In the genomic region with DNA sequence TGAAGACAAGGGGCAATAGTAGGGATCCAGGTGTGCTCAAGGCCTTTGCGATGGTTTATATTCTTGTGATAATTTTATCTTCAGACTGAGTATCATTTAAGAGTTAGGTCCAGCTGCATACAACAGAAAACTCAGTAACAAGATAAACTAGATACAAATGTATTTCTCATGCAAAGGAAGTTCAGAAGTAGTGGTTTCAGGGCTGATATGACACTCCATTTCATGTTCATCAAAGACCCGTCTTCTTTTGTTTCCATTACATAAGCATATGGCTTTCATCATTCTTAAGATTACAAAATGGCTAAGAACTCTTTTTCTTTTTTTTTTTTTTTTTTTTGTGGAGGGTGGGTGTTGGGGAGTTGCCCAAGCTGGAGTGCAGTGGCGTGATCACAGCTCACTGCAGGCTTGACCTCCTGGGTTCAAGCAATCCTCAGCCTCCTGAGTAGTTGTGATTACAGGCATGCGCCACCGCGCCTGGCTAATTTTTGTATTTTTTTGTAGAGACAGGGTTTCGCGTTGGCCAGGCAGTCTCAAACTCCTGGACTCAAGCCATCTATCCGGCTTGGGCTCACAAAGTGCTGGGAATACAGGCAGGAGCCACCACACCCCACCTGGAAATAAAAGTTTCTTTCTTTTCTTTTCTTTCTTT, we compare ENCODE assay signal across 16 cellular contexts. TPM values are rescaled to one million over a fixed set of nuclear protein-coding genes. Genes with fewer than 3 reads are reported as not detected.
A peak's percentile ranks its signal among the peaks of the same experiment; 100 is the strongest.
DNase-seq lines count a peak whose midpoint lies in the region; ATAC-seq, FAIRE-seq and TF ChIP-seq lines count a peak whose summit lies in the region.
"Had no signal": no experiment of that assay in that cellular context is flagged by ENCODE, and none has a peak within 500 bp of the region (broad histone marks: within the 10 kb centered on the region; RNA-seq: fewer than 3 reads in every experiment).

No MANE protein-coding gene starts in this region.

- no peaks in the 10 kb centered on the region for H3K36me3 Mint-ChIP-seq in activated T-cell treated with anti-CD3 and anti-CD28 coated beads, Interleukin-2, amount 50 U/mL, for 4 hours (ENCODE audit: insufficient read depth)

- H3K4me1 Mint-ChIP-seq in activated T-cell treated with anti-CD3 and anti-CD28 coated beads, Interleukin-2, amount 50 U/mL, for 4 hours (ENCODE audit: low read depth): peaks cover 19% of the 10 kb centered on the region

- peak overlapping the region; percentile 28 for H3K4me3 Mint-ChIP-seq in activated T-cell treated with anti-CD3 and anti-CD28 coated beads, Interleukin-2, amount 50 U/mL, for 4 hours
- H3K4me3 Mint-ChIP-seq: dendritic cell treated with granulocyte-macrophage colony-stimulating factor and Interleukin-4, amounts not matched to agents 40 ng/mL and 50 ng/mL, for 4 days; H9 had no signal

- H3K27me3 ChIP-seq in GM12878 (replicated peaks in 1 of 2; ENCODE audit: control insufficient read depth in 2 of 2, insufficient read depth in 2 of 2, low read length in 1 of 2) (no peaks in the 10 kb centered on the region), adrenal gland (no peaks in the 10 kb centered on the region)
- H3K27me3 ChIP-seq: esophagus squamous epithelium had no signal

- in situ Hi-C loops in GM12878 (cut with MboI): no loop called here

- POLR2A ChIA-PET in GM12878 (lab: Charles Lee): interaction anchor here (0.6 kb wide), 1 partner anchor 273 kb away, joined by 5 read pairs; no protein-coding TSS in a partner anchor

- no peaks in the 10 kb centered on the region for H3K79me2 ChIP-seq in GM12878 (ENCODE audit: control insufficient read depth, insufficient read depth, low read length)

- peaks cover 1% of the 10 kb centered on the region for H3K27me3 Mint-ChIP-seq in activated T-cell treated with anti-CD3 and anti-CD28 coated beads, Interleukin-2, amount 50 U/mL, for 4 hours (ENCODE audit: low read depth)

- no peak for TF ChIP-seq POLR2A in GM12878 (IDR thresholded peaks at IDR 0.05; ENCODE audit: low read depth, low read length)
- no peak for TF ChIP-seq POLR2A in adrenal gland (IDR thresholded peaks at IDR 0.05)

- H3K4me2 ChIP-seq in GM12878 (ENCODE audit: control insufficient read depth, insufficient read depth): no peak overlapping the region

- no peaks in the 10 kb centered on the region for H4K20me1 ChIP-seq in GM12878 (ENCODE audit: control insufficient read depth, insufficient read depth)

- RAD21 ChIA-PET in GM12878 (lab: Charles Lee; ENCODE audit: unreplicated experiment): interaction anchor here (0.6 to 0.8 kb wide), 3 partner anchors 34 to 462 kb away, joined by 3 read pairs; no protein-coding TSS in a partner anchor

- CTCF ChIA-PET in GM12878 (lab: Yijun Ruan, JAX): interaction anchor here (1.0 to 1.7 kb wide), 3 partner anchors 242 to 259 kb away, joined by 3 read pairs; no protein-coding TSS in a partner anchor

- DNase-seq in activated T-cell treated with anti-CD3 and anti-CD28 coated beads, Interleukin-2, amount 50 U/mL, for 4 hours: no peak
- DNase-seq in activated T-cell treated with anti-CD3 and anti-CD28 coated beads, Interleukin-2, amount 50 U/mL, for 48 hours: no peak
- DNase-seq in Jurkat, Clone E6-1 (ENCODE audit: low read depth, low spot score): peak; percentile 32
- DNase-seq in GM12878 (ENCODE audit: low read depth, low spot score): no peak
- peak; percentile 53 for DNase-seq in renal cortical epithelial cell (ENCODE audit: low read depth)
- no peak for DNase-seq in adrenal gland
- no peak for DNase-seq in 8988T
- DNase-seq: activated CD8-positive, alpha-beta memory T cell treated with anti-CD3 and anti-CD28 coated beads, Interleukin-2, amount 50 U/mL, for 48 hours; esophagus squamous epithelium; H9; NCI-H1417 treated with DMSO at 0.1 percent for 48 hours; small intestine had no signal

- H3K4me1 ChIP-seq in GM12878 (ENCODE audit: control insufficient read depth, insufficient read depth, low read length) (no peaks in the 10 kb centered on the region), adrenal gland (replicated peaks in 1 of 2) (no peaks in the 10 kb centered on the region)

- TF ChIP-seq RAD21 in GM12878 (IDR thresholded peaks at IDR 0.05; ENCODE audit: insufficient read depth, low read depth, low read length): no peak

- no peaks in the 10 kb centered on the region for H3K9me3 Mint-ChIP-seq in activated T-cell treated with anti-CD3 and anti-CD28 coated beads, Interleukin-2, amount 50 U/mL, for 4 hours
- H3K9me3 Mint-ChIP-seq: dendritic cell treated with granulocyte-macrophage colony-stimulating factor and Interleukin-4, amounts not matched to agents 40 ng/mL and 50 ng/mL, for 4 days; H9 had no signal

- ATAC-seq in activated T-cell treated with anti-CD3 and anti-CD28 coated beads, Interleukin-2, amount 50 U/mL, for 4 hours: peak; percentile 43 to 61
- ATAC-seq in GM12878 (peak; percentile 65), HG03520 (IDR thresholded peaks at IDR 0.05; ENCODE audit: unreplicated experiment) (no peak)

- TF ChIP-seq CTCF in GM12878 (IDR thresholded peaks at IDR 0.05 in 2 of 3, conservative IDR thresholded peaks at IDR 0.05 in 1 of 3; ENCODE audit: control insufficient read depth in 2 of 3, extremely low read depth in 1 of 3, insufficient read depth in 1 of 3, low read depth in 3 of 3, low read length in 3 of 3) (no peak), adrenal gland (IDR thresholded peaks at IDR 0.05) (no peak)

- H3K9me3 ChIP-seq in GM12878 (replicated peaks; ENCODE audit: control insufficient read depth, insufficient read depth, low read length): no peaks in the 10 kb centered on the region
- no peaks in the 10 kb centered on the region for H3K9me3 ChIP-seq in adrenal gland (replicated peaks in 1 of 3)
- H3K9me3 ChIP-seq: esophagus squamous epithelium had no signal

- no peak overlapping the region for H2AFZ ChIP-seq in GM12878 (ENCODE audit: control insufficient read depth, low read depth, low read length)

- H3K27ac ChIP-seq in GM12878 (ENCODE audit: control insufficient read depth, insufficient read depth) (no peak overlapping the region), adrenal gland (no peak overlapping the region)
- H3K27ac ChIP-seq: esophagus squamous epithelium, SK-N-MC had no signal

- H3K4me3 ChIP-seq in Jurkat, Clone E6-1 (ENCODE audit: low read length): no peak overlapping the region
- H3K4me3 ChIP-seq in GM12878 (no peak overlapping the region), adrenal gland (no peak overlapping the region)
- H3K4me3 ChIP-seq: esophagus squamous epithelium, SK-N-MC had no signal

- peak; percentile 54 for FAIRE-seq in GM12878 (lab: Jason Lieb, UNC)
- FAIRE-seq: small intestine, TTC549 had no signal

- SMC1A ChIA-PET in GM12878 (lab: Charles Lee; ENCODE audit: uncharacterized antibody, unreplicated experiment): interaction anchor here (0.7 to 1.1 kb wide), 2 partner anchors 258 to 260 kb away, joined by 4 to 6 read pairs; no protein-coding TSS in a partner anchor

- intact Hi-C loops in GM12878 (cut with micrococcal nuclease; ENCODE audit: unreplicated experiment) (no loop called here), adrenal gland (cut with DNase I) (loop anchor here in 1 of 2 donors (5.0 kb wide), 1 partner anchor 258 kb away; no protein-coding TSS in a partner anchor)

- 93% methylated on average over 8 of the region's 9 CpGs for WGBS in GM12878 (ENCODE audit: insufficient coverage, insufficient replicate concordance, low lambda C conversion rate, missing lambda C conversion rate)
- 77 to 84% (median 81%) methylated on average over 9 of the region's 9 CpGs for WGBS in adrenal gland, 4 donors

- no peak overlapping the region for H3K9ac ChIP-seq in GM12878 (ENCODE audit: control insufficient read depth, insufficient read depth, low read length)

- no peaks in the 10 kb centered on the region for H3K36me3 ChIP-seq in GM12878 (ENCODE audit: control insufficient read depth in 2 of 2, insufficient read depth in 2 of 2, low read length in 1 of 2)
- H3K36me3 ChIP-seq in adrenal gland (replicated peaks in 1 of 2): no peaks in the 10 kb centered on the region
- H3K36me3 ChIP-seq: esophagus squamous epithelium had no signal

- BruUV-seq in GM12878 (replicated peaks; lab: Mats Ljungman, UMichigan): no TSS peak

- no peak for TF ChIP-seq EP300 in GM12878 (IDR thresholded peaks at IDR 0.05; ENCODE audit: borderline replicate concordance in 1 of 2, control insufficient read depth in 1 of 2, low read depth in 2 of 2, low read length in 2 of 2)

RNA-seq across cellular contexts. Expression of a gene that starts 22.0 kb away (rescaled TPM):
- total RNA-seq in activated T-cell treated with anti-CD3 and anti-CD28 coated beads, Interleukin-2, amount 50 U/mL, for 4 hours: 10 to 100 TPM; 73.1 to 81.1 (median 73.5) TPM
- 35.6 TPM for polyA plus RNA-seq in Jurkat, Clone E6-1 (2012; ENCODE audit: insufficient read depth, insufficient read length)
- total RNA-seq in GM12878 (2013; cell fraction: nucleolus; rRNA removed): 45.5 and 45.8 TPM in 2 replicates
- total RNA-seq in GM12878 (2014; rRNA removed) (51.1 and 61.7 TPM in 2 replicates), GM12878 (2014; rRNA removed; fragmentation: Illumina TruSeq; extraction: Trizol) (64.5 and 67.6 TPM in 2 replicates), GM12878 (2021) (104 and 108 TPM in 2 replicates), renal cortical epithelial cell (111 and 133 TPM in 2 replicates), adrenal gland (10 to 100 TPM; 21.6 to 56.6 (median 42.6) TPM)
- polyA plus RNA-seq in GM12878 (2011; ENCODE audit: low read depth): 16.2 TPM
- polyA plus RNA-seq in GM12878 (2011; rRNA removed) (68.6 and 76.7 TPM in 2 replicates), GM12878 (2014; fragmentation: Illumina TruSeq; extraction: Trizol) (56.7 and 67.8 TPM in 2 replicates), GM12878 (2014; fragmentation: Nextera tagmentation; extraction: Ambion mirVana) (10 to 100 TPM; 12.5 to 17.6 TPM), GM12878 (2014; rRNA removed) (32.5 and 39.3 TPM in 2 replicates), GM12878 (2016; fragmentation: Nextera tagmentation; extraction: Ambion mirVana) (10 to 100 TPM; 48.0 to 54.3 TPM), adrenal gland (10 to 100 TPM in 1 of 3 donors, 1 to 10 TPM in 2; 4.4 to 15.2 (median 6.3) TPM)
- polyA plus RNA-seq in GM12878 (2011; cell fraction: cytosol; rRNA removed): 62.5 and 74.4 TPM in 2 replicates
- 22.7 and 24.8 TPM in 2 replicates for polyA plus RNA-seq in GM12878 (2011; cell fraction: nucleus; rRNA removed)
- 26.0 and 27.3 TPM in 2 replicates for polyA plus RNA-seq in GM12878 (2012)
- 105 and 178 TPM in 2 replicates for polyA minus RNA-seq in GM12878 (2011; rRNA and poly(A)+ RNA removed)
- polyA minus RNA-seq in GM12878 (2011; cell fraction: cytosol; rRNA and poly(A)+ RNA removed): 40.0 and 48.8 TPM in 2 replicates
- polyA minus RNA-seq in GM12878 (2011; cell fraction: nucleus; rRNA and poly(A)+ RNA removed): 19.6 and 30.6 TPM in 2 replicates

RNA-seq across cellular contexts. Expression of a gene that starts 24.5 kb away (rescaled TPM):
- 1 to 10 TPM; 4.7 to 7.8 (median 5.7) TPM for total RNA-seq in activated T-cell treated with anti-CD3 and anti-CD28 coated beads, Interleukin-2, amount 50 U/mL, for 4 hours
- polyA plus RNA-seq in Jurkat, Clone E6-1 (2012; ENCODE audit: insufficient read depth, insufficient read length): 34.0 TPM
- total RNA-seq in GM12878 (2013; cell fraction: nucleolus; rRNA removed): 9.7 and 11.2 TPM in 2 replicates
- 22.1 and 27.2 TPM in 2 replicates for total RNA-seq in GM12878 (2014; rRNA removed)
- total RNA-seq in GM12878 (2014; rRNA removed; fragmentation: Illumina TruSeq; extraction: Trizol): 30.9 and 33.6 TPM in 2 replicates
- 21.9 and 23.6 TPM in 2 replicates for total RNA-seq in GM12878 (2021)
- 17.6 TPM for polyA plus RNA-seq in GM12878 (2011; ENCODE audit: low read depth)
- 25.5 and 37.4 TPM in 2 replicates for polyA plus RNA-seq in GM12878 (2011; rRNA removed)
- 10.2 and 11.4 TPM in 2 replicates for polyA plus RNA-seq in GM12878 (2011; cell fraction: cytosol; rRNA removed)
- polyA plus RNA-seq in GM12878 (2011; cell fraction: nucleus; rRNA removed): 6.5 and 6.9 TPM in 2 replicates
- 20.7 and 27.3 TPM in 2 replicates for polyA plus RNA-seq in GM12878 (2012)
- 28.6 and 32.6 TPM in 2 replicates for polyA plus RNA-seq in GM12878 (2014; fragmentation: Illumina TruSeq; extraction: Trizol)
- polyA plus RNA-seq in GM12878 (2014; fragmentation: Nextera tagmentation; extraction: Ambion mirVana): 10 to 100 TPM; 25.4 to 28.4 TPM
- 15.8 and 20.9 TPM in 2 replicates for polyA plus RNA-seq in GM12878 (2014; rRNA removed)
- 10 to 100 TPM; 41.8 to 46.1 TPM for polyA plus RNA-seq in GM12878 (2016; fragmentation: Nextera tagmentation; extraction: Ambion mirVana)
- polyA minus RNA-seq in GM12878 (2011; rRNA and poly(A)+ RNA removed): 19.6 and 33.4 TPM in 2 replicates
- 12.7 and 18.2 TPM in 2 replicates for polyA minus RNA-seq in GM12878 (2011; cell fraction: cytosol; rRNA and poly(A)+ RNA removed)
- 3.6 and 6.4 TPM in 2 replicates for polyA minus RNA-seq in GM12878 (2011; cell fraction: nucleus; rRNA and poly(A)+ RNA removed)
- 33.3 and 64.2 TPM in 2 replicates for total RNA-seq in renal cortical epithelial cell
- total RNA-seq in adrenal gland: 100 to 1,000 TPM in 2 of 8 donors, 10 to 100 TPM in 6; 60.3 to 102 (median 85.2) TPM
- polyA plus RNA-seq in adrenal gland: 100 to 1,000 TPM in 1 of 3 donors, 10 to 100 TPM in 2; 43.8 to 127 (median 51.6) TPM

Comparison
In these comparisons a context has a peak if more than half of its experiments do, and no peak if none do; other contexts are left out.
1. DNase-seq: peak in Jurkat, Clone E6-1 (single experiment) and renal cortical epithelial cell (single experiment); none in activated T-cell treated with anti-CD3 and anti-CD28 coated beads, Interleukin-2, amount 50 U/mL, for 4 hours (single experiment), activated T-cell treated with anti-CD3 and anti-CD28 coated beads, Interleukin-2, amount 50 U/mL, for 48 hours (0 of 2), GM12878 (single experiment), adrenal gland (0 of 7) and 8988T (single experiment).